In genomic region chr14:101963611-101964296, GRCh38 we compare ENCODE assay signal across 1 cellular context.
TF ChIP-seq lines count a peak whose summit lies in the region.

No MANE protein-coding gene starts in this region.

TF ChIP-seq in K562, 482 proteins besides CTCF, POLR2A, EP300 and RAD21 (continued from another document):
- TF ChIP-seq ARID4B (CRISPR knock-in tag; IDR thresholded peaks at IDR 0.05): no peak
